ENCODE assay signal across 13 cellular contexts in the genomic region with DNA sequence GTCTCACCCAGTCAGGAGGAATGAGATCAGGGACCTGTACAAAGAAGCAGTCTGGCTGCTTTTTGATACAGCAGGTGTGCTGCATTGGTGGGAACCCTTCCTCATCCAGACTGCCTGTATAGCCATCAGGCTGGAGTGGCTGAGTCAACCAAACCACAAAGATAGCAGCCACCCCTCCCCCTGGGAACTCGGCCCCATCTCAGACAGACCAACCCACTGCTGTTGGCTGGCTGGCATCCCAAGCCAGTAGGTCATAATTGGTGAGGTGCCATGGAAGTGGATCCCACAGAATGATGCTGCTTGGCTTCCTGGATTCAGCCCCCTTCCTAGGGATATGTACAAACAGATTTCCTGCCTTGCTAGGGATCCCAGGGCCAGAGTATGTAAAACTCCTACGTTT.
DNase-seq lines count a peak whose midpoint lies in the region; ATAC-seq, FAIRE-seq and TF ChIP-seq lines count a peak whose summit lies in the region.
"Had no signal": no experiment of that assay in that cellular context is flagged by ENCODE, and none has a peak within 500 bp of the region (broad histone marks: within the 10 kb centered on the region; RNA-seq: fewer than 3 reads in every experiment).

No MANE protein-coding gene starts in this region.

- intact Hi-C loops in kidney (cut with DNase I) = no loop called here

- DNase-seq in AG09319 (ENCODE audit: extremely low read depth, low read depth) = peak; percentile 18
- peak; percentile 15 for DNase-seq in HS-27A (ENCODE audit: low read depth)
- peak; percentile 94 for DNase-seq in astrocyte of the spinal cord (ENCODE audit: low read depth, low spot score)
- DNase-seq in kidney = peak; percentile 30
- DNase-seq in activated CD4-positive, alpha-beta T cell treated with anti-CD3 and anti-CD28 coated beads, Interleukin-2, amount 10 ng/mL, durations not matched to agents 7 days and 5 days = no peak
- no peak for DNase-seq in stimulated activated CD4-positive, alpha-beta T cell treated with anti-CD3 and anti-CD28 coated beads, Interleukin-4, amount 100 ng/mL, for 4 hours
- DNase-seq in NCI-H146 treated with DMSO at 0.1 percent for 48 hours (lab: John Stamatoyannopoulos, UW; ENCODE audit: unreplicated experiment) = no peak
- DNase-seq: body of pancreas; CD4-positive, CD25-positive, alpha-beta regulatory T cell; left cardiac atrium; NCI-H1417 had no signal

- POLR2A ChIA-PET in activated CD4-positive, alpha-beta T cell treated with anti-CD3 and anti-CD28 coated beads, Interleukin-2, amount 10 ng/mL, durations not matched to agents 7 days and 5 days (lab: Charles Lee) = no interaction called here

- no peak overlapping the region for H3K27ac ChIP-seq in kidney (ENCODE audit: low read depth in 2 of 2, low read length in 2 of 2)
- H3K27ac ChIP-seq: body of pancreas, esophagus muscularis mucosa had no signal

- no peaks in the 10 kb centered on the region for H3K27me3 Mint-ChIP-seq in activated CD4-positive, alpha-beta T cell treated with anti-CD3 and anti-CD28 coated beads, Interleukin-2, amount 10 ng/mL, durations not matched to agents 7 days and 5 days
- H3K27me3 Mint-ChIP-seq: CD4-positive, CD25-positive, alpha-beta regulatory T cell had no signal

- in situ Hi-C loops in astrocyte of the spinal cord (cut with HindIII; ENCODE audit: low sequenced_read_pairs) = no loop called here

- FAIRE-seq in kidney (lab: Jason Lieb, UNC) = no peak

- H3K9me3 Mint-ChIP-seq in activated CD4-positive, alpha-beta T cell treated with anti-CD3 and anti-CD28 coated beads, Interleukin-2, amount 10 ng/mL, durations not matched to agents 7 days and 5 days = peaks cover 13% of the 10 kb centered on the region

- no peaks in the 10 kb centered on the region for H3K4me1 ChIP-seq in kidney (ENCODE audit: control insufficient read depth in 1 of 2, insufficient read depth in 1 of 2, low read depth in 1 of 2, low read length in 2 of 2)
- H3K4me1 ChIP-seq: body of pancreas, esophagus muscularis mucosa had no signal

- H3K4me1 Mint-ChIP-seq in activated CD4-positive, alpha-beta T cell treated with anti-CD3 and anti-CD28 coated beads, Interleukin-2, amount 10 ng/mL, durations not matched to agents 7 days and 5 days = peaks cover 9% of the 10 kb centered on the region

- no peak overlapping the region for H3K4me3 Mint-ChIP-seq in activated CD4-positive, alpha-beta T cell treated with anti-CD3 and anti-CD28 coated beads, Interleukin-2, amount 10 ng/mL, durations not matched to agents 7 days and 5 days
- H3K4me3 Mint-ChIP-seq: CD4-positive, CD25-positive, alpha-beta regulatory T cell had no signal

- H3K9me3 ChIP-seq in kidney (ENCODE audit: control insufficient read depth in 1 of 2, low read length in 2 of 2) = peaks cover 0 to 3% of the 10 kb centered on the region in 2 donors
- H3K9me3 ChIP-seq: body of pancreas, esophagus muscularis mucosa had no signal

- no peak for ATAC-seq in GM19397 (IDR thresholded peaks at IDR 0.05; ENCODE audit: unreplicated experiment)
- ATAC-seq: body of pancreas had no signal

- peaks cover 53% of the 10 kb centered on the region for H3K36me3 Mint-ChIP-seq in activated CD4-positive, alpha-beta T cell treated with anti-CD3 and anti-CD28 coated beads, Interleukin-2, amount 10 ng/mL, durations not matched to agents 7 days and 5 days (ENCODE audit: low read depth)

- H3K36me3 ChIP-seq in kidney (ENCODE audit: control insufficient read depth in 1 of 2, insufficient read depth in 2 of 2, low read length in 2 of 2) = peaks cover 5 to 16% of the 10 kb centered on the region in 2 donors

- no peak overlapping the region for H3K9ac ChIP-seq in kidney (ENCODE audit: low read length in 2 of 2)

- H3K4me3 ChIP-seq in astrocyte of the spinal cord (ENCODE audit: low read depth, low read length) (no peak overlapping the region), kidney (ENCODE audit: low read length in 2 of 2) (no peak overlapping the region)
- H3K4me3 ChIP-seq: body of pancreas, esophagus muscularis mucosa had no signal

- TF ChIP-seq CTCF in AG09319 (IDR thresholded peaks at IDR 0.05; ENCODE audit: low read depth, low read length) (no peak), astrocyte of the spinal cord (IDR thresholded peaks at IDR 0.05; ENCODE audit: low read depth, low read length) (no peak), kidney (IDR thresholded peaks at IDR 0.05; ENCODE audit: borderline replicate concordance, extremely low read depth, insufficient read depth) (no peak)

- H3K27ac Mint-ChIP-seq in activated CD4-positive, alpha-beta T cell treated with anti-CD3 and anti-CD28 coated beads, Interleukin-2, amount 10 ng/mL, durations not matched to agents 7 days and 5 days = no peak overlapping the region
- H3K27ac Mint-ChIP-seq: CD4-positive, CD25-positive, alpha-beta regulatory T cell had no signal

- CTCF ChIA-PET in activated CD4-positive, alpha-beta T cell treated with anti-CD3 and anti-CD28 coated beads, Interleukin-2, amount 10 ng/mL, durations not matched to agents 7 days and 5 days (lab: Charles Lee) = no interaction called here

Comparison
In these comparisons a context has a peak if more than half of its experiments do, and no peak if none do; other contexts are left out.
1. DNase-seq: peak in AG09319 (single experiment), HS-27A (single experiment), astrocyte of the spinal cord (single experiment) and kidney (single experiment); none in activated CD4-positive, alpha-beta T cell treated with anti-CD3 and anti-CD28 coated beads, Interleukin-2, amount 10 ng/mL, durations not matched to agents 7 days and 5 days (single experiment), stimulated activated CD4-positive, alpha-beta T cell treated with anti-CD3 and anti-CD28 coated beads, Interleukin-4, amount 100 ng/mL, for 4 hours (0 of 2) and NCI-H146 treated with DMSO at 0.1 percent for 48 hours (single experiment).